Comparison of ENCODE assay signal across 4 cellular contexts in the genomic region with DNA sequence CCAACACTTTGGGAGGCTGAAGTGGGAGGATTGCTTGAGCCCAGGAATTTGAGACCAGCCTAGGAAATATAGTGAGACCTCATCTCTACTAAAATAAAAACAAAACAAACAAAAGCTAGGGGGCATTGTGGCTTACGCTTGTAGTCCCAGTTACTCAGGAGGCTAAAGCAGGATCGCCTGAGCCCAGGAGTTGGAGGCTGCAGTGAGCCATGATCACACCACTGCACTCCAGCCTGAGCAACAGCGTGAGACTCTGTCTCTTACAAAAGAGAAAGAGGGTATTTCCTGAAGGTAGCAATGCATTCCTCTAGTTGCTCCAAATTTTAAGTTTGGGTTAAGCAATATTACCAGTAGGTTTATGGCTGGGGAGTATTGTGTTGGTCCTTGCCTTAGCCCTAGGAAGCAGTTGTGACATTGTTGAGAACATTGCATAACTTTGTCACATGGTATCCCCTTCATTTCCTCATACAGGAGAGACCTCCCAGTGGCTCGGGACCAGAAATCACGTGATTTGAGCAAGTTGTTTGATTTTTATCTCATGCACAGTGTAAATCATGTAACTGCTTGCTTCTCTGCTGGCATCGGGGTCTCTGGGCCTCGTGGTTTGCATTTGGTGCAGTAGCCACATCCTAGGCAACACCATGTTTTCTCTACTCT.
TF ChIP-seq lines count a peak whose summit lies in the region.

No MANE protein-coding gene starts in this region.

TF ChIP-seq in IMR-90, 13 proteins besides CTCF, POLR2A, EP300 and RAD21:
- TF ChIP-seq RFX5 (IDR thresholded peaks at IDR 0.05; ENCODE audit: low read depth, low read length) (no peak), FOS (IDR thresholded peaks at IDR 0.05; ENCODE audit: low read depth, low read length) (no peak), RCOR1 (IDR thresholded peaks at IDR 0.05; ENCODE audit: insufficient replicate concordance, low read length) (no peak), MXI1 (IDR thresholded peaks at IDR 0.05; ENCODE audit: borderline replicate concordance, low read depth, low read length) (no peak), BHLHE40 (IDR thresholded peaks at IDR 0.05; ENCODE audit: low read depth, low read length) (peak; percentile 45; the same call in 1 of the 2 replicates), CEBPB (IDR thresholded peaks at IDR 0.05; ENCODE audit: low read depth, low read length) (peak; percentile 87), MAZ (IDR thresholded peaks at IDR 0.05; ENCODE audit: borderline replicate concordance, low read depth, low read length) (no peak), NFE2L2 (IDR thresholded peaks at IDR 0.05; ENCODE audit: low read depth, low read length) (no peak), CHD1 (IDR thresholded peaks at IDR 0.05; ENCODE audit: low read depth, low read length) (no peak)
- TF ChIP-seq, protein P1, sequence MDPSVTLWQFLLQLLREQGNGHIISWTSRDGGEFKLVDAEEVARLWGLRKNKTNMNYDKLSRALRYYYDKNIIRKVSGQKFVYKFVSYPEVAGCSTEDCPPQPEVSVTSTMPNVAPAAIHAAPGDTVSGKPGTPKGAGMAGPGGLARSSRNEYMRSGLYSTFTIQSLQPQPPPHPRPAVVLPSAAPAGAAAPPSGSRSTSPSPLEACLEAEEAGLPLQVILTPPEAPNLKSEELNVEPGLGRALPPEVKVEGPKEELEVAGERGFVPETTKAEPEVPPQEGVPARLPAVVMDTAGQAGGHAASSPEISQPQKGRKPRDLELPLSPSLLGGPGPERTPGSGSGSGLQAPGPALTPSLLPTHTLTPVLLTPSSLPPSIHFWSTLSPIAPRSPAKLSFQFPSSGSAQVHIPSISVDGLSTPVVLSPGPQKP (IDR thresholded peaks at IDR 0.05; ENCODE audit: borderline replicate concordance, low read depth, low read length): no peak
- TF ChIP-seq, protein P2, sequence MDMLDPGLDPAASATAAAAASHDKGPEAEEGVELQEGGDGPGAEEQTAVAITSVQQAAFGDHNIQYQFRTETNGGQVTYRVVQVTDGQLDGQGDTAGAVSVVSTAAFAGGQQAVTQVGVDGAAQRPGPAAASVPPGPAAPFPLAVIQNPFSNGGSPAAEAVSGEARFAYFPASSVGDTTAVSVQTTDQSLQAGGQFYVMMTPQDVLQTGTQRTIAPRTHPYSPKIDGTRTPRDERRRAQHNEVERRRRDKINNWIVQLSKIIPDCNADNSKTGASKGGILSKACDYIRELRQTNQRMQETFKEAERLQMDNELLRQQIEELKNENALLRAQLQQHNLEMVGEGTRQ (IDR thresholded peaks at IDR 0.05; ENCODE audit: low read depth, low read length): peak; percentile 77
TF ChIP-seq in IMR-90: peak in this region for 3.

TF ChIP-seq in WTC11, 78 proteins besides CTCF, POLR2A, EP300 and RAD21:
- TF ChIP-seq GABPB1 (CRISPR knock-in tag; IDR thresholded peaks at IDR 0.05) (peak; percentile 44; the same call in 1 of the 2 replicates), ZNF138 (CRISPR knock-in tag; conservative IDR thresholded peaks at IDR 0.05) (no peak), ZNF121 (CRISPR knock-in tag; IDR thresholded peaks at IDR 0.05) (no peak), NR2C2 (CRISPR knock-in tag; IDR thresholded peaks at IDR 0.05) (no peak), MXD4 (CRISPR knock-in tag; IDR thresholded peaks at IDR 0.05; ENCODE audit: borderline replicate concordance) (no peak), HMGA2 (CRISPR knock-in tag; IDR thresholded peaks at IDR 0.05) (no peak)
- TF ChIP-seq, protein P3, sequence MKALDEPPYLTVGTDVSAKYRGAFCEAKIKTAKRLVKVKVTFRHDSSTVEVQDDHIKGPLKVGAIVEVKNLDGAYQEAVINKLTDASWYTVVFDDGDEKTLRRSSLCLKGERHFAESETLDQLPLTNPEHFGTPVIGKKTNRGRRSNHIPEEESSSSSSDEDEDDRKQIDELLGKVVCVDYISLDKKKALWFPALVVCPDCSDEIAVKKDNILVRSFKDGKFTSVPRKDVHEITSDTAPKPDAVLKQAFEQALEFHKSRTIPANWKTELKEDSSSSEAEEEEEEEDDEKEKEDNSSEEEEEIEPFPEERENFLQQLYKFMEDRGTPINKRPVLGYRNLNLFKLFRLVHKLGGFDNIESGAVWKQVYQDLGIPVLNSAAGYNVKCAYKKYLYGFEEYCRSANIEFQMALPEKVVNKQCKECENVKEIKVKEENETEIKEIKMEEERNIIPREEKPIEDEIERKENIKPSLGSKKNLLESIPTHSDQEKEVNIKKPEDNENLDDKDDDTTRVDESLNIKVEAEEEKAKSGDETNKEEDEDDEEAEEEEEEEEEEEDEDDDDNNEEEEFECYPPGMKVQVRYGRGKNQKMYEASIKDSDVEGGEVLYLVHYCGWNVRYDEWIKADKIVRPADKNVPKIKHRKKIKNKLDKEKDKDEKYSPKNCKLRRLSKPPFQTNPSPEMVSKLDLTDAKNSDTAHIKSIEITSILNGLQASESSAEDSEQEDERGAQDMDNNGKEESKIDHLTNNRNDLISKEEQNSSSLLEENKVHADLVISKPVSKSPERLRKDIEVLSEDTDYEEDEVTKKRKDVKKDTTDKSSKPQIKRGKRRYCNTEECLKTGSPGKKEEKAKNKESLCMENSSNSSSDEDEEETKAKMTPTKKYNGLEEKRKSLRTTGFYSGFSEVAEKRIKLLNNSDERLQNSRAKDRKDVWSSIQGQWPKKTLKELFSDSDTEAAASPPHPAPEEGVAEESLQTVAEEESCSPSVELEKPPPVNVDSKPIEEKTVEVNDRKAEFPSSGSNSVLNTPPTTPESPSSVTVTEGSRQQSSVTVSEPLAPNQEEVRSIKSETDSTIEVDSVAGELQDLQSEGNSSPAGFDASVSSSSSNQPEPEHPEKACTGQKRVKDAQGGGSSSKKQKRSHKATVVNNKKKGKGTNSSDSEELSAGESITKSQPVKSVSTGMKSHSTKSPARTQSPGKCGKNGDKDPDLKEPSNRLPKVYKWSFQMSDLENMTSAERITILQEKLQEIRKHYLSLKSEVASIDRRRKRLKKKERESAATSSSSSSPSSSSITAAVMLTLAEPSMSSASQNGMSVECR (CRISPR knock-in tag; IDR thresholded peaks at IDR 0.05; ENCODE audit: borderline replicate concordance): no peak
- TF ChIP-seq, protein P4, sequence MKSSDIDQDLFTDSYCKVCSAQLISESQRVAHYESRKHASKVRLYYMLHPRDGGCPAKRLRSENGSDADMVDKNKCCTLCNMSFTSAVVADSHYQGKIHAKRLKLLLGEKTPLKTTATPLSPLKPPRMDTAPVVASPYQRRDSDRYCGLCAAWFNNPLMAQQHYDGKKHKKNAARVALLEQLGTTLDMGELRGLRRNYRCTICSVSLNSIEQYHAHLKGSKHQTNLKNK (CRISPR knock-in tag; IDR thresholded peaks at IDR 0.05): no peak

TF ChIP-seq in HepG2, 621 proteins besides CTCF, POLR2A, EP300 and RAD21 (continues in another document):
- TF ChIP-seq BHLHE40 (IDR thresholded peaks at IDR 0.05; ENCODE audit: low read length) (peak; percentile 44; the same call in 1 of the 2 replicates), MED1 (CRISPR knock-in tag; IDR thresholded peaks at IDR 0.05) (no peak), TSC22D2 (CRISPR knock-in tag; IDR thresholded peaks at IDR 0.05; ENCODE audit: borderline replicate concordance) (no peak), SOX6 (IDR thresholded peaks at IDR 0.05) (no peak), SOX6 (CRISPR knock-in tag; IDR thresholded peaks at IDR 0.05) (peak; percentile 17; the same call in 1 of the 2 replicates), ZIK1 (CRISPR knock-in tag; IDR thresholded peaks at IDR 0.05; ENCODE audit: borderline replicate concordance, low read depth) (no peak), ZBTB8A (CRISPR knock-in tag; IDR thresholded peaks at IDR 0.05; ENCODE audit: borderline replicate concordance, low read depth) (no peak), TP53 (CRISPR knock-in tag; conservative IDR thresholded peaks at IDR 0.05) (no peak), RAD51 (IDR thresholded peaks at IDR 0.05; ENCODE audit: borderline replicate concordance) (peak; percentile 55; the same call in 1 of the 2 replicates), ZNF564 (CRISPR knock-in tag; IDR thresholded peaks at IDR 0.05) (no peak), CEBPB (IDR thresholded peaks at IDR 0.05; ENCODE audit: borderline replicate concordance, low read depth, low read length) (peak; percentile 91)
- TF ChIP-seq, protein P5, sequence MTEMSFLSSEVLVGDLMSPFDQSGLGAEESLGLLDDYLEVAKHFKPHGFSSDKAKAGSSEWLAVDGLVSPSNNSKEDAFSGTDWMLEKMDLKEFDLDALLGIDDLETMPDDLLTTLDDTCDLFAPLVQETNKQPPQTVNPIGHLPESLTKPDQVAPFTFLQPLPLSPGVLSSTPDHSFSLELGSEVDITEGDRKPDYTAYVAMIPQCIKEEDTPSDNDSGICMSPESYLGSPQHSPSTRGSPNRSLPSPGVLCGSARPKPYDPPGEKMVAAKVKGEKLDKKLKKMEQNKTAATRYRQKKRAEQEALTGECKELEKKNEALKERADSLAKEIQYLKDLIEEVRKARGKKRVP (CRISPR knock-in tag; IDR thresholded peaks at IDR 0.05): peak in 1 of 2 experiments; percentile 44; a peak in 1 of 4 replicates
- TF ChIP-seq, protein P6, sequence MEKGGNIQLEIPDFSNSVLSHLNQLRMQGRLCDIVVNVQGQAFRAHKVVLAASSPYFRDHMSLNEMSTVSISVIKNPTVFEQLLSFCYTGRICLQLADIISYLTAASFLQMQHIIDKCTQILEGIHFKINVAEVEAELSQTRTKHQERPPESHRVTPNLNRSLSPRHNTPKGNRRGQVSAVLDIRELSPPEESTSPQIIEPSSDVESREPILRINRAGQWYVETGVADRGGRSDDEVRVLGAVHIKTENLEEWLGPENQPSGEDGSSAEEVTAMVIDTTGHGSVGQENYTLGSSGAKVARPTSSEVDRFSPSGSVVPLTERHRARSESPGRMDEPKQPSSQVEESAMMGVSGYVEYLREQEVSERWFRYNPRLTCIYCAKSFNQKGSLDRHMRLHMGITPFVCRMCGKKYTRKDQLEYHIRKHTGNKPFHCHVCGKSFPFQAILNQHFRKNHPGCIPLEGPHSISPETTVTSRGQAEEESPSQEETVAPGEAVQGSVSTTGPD (CRISPR knock-in tag; IDR thresholded peaks at IDR 0.05): no peak
- TF ChIP-seq, protein P2 (IDR thresholded peaks at IDR 0.05; ENCODE audit: low read depth, low read length): peak; percentile 82
- TF ChIP-seq, protein P2 (CRISPR knock-in tag; IDR thresholded peaks at IDR 0.05; ENCODE audit: borderline replicate concordance): peak; percentile 63; the same call in 1 of the 2 replicates

TF ChIP-seq in GM23338, 12 proteins besides CTCF, POLR2A, EP300 and RAD21:
- TF ChIP-seq, protein P7, sequence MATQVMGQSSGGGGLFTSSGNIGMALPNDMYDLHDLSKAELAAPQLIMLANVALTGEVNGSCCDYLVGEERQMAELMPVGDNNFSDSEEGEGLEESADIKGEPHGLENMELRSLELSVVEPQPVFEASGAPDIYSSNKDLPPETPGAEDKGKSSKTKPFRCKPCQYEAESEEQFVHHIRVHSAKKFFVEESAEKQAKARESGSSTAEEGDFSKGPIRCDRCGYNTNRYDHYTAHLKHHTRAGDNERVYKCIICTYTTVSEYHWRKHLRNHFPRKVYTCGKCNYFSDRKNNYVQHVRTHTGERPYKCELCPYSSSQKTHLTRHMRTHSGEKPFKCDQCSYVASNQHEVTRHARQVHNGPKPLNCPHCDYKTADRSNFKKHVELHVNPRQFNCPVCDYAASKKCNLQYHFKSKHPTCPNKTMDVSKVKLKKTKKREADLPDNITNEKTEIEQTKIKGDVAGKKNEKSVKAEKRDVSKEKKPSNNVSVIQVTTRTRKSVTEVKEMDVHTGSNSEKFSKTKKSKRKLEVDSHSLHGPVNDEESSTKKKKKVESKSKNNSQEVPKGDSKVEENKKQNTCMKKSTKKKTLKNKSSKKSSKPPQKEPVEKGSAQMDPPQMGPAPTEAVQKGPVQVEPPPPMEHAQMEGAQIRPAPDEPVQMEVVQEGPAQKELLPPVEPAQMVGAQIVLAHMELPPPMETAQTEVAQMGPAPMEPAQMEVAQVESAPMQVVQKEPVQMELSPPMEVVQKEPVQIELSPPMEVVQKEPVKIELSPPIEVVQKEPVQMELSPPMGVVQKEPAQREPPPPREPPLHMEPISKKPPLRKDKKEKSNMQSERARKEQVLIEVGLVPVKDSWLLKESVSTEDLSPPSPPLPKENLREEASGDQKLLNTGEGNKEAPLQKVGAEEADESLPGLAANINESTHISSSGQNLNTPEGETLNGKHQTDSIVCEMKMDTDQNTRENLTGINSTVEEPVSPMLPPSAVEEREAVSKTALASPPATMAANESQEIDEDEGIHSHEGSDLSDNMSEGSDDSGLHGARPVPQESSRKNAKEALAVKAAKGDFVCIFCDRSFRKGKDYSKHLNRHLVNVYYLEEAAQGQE (IDR thresholded peaks at IDR 0.05; ENCODE audit: unreplicated experiment): no peak
- TF ChIP-seq JUNB (IDR thresholded peaks at IDR 0.05; ENCODE audit: unreplicated experiment): no peak
